ENCODE assay signal across 27 cellular contexts in genomic region chrX:108322243-108322642, GRCh38.
"Had no signal": no experiment of that assay in that cellular context is flagged by ENCODE, and none has a peak within 500 bp of the region (broad histone marks: within the 10 kb centered on the region; RNA-seq: fewer than 3 reads in every experiment).

No MANE protein-coding gene starts in this region.

- H3K36me3 Mint-ChIP-seq: activated naive CD4-positive, alpha-beta T cell treated with anti-CD3 and anti-CD28 coated beads, Interleukin-2, amount 10 ng/mL, durations not matched to agents 7 days and 5 days; activated naive CD8-positive, alpha-beta T cell treated with anti-CD3 and anti-CD28 coated beads for 36 hours; IgD-negative memory B cell had no signal

- DNase-seq: activated CD4-positive, alpha-beta memory T cell treated with anti-CD3 and anti-CD28 coated beads, Interleukin-2, amount 10 ng/mL, durations not matched to agents 7 days and 5 days; activated CD4-positive, alpha-beta T cell treated with anti-CD3 and anti-CD28 coated beads for 36 hours; activated CD4-positive, alpha-beta T cell treated with anti-CD3 and anti-CD28 coated beads, Interleukin-2, amount 50 U/mL, for 1 hour; activated gamma-delta T cell treated with Interleukin-2 at 50 U/mL for 16 hours; activated naive CD4-positive, alpha-beta T cell treated with anti-CD3 and anti-CD28 coated beads, Interleukin-2, amount 10 ng/mL, durations not matched to agents 7 days and 5 days; activated naive CD8-positive, alpha-beta T cell treated with anti-CD3 and anti-CD28 coated beads for 36 hours; activated T-cell treated with anti-CD3 and anti-CD28 coated beads for 4 hours; activated T-cell treated with anti-CD3 and anti-CD28 coated beads, Interleukin-2, amount 50 U/mL, for 48 hours; brain microvascular endothelial cell; MM.1S; NCI-H1092 treated with DMSO at 0.1 percent for 48 hours; NCI-H1417 treated with DMSO at 0.1 percent for 48 hours; NCI-H1694; NCI-H2029; NCI-H2107; NCI-H2171 treated with DMSO at 0.1 percent for 48 hours; NCI-H226; NCI-H526 treated with DMSO at 0.1 percent for 48 hours; NCI-H82; Peyer's patch; Right ventricle myocardium superior; SJCRH30; SK-N-SH; T-helper 17 cell; T-helper 9 cell had no signal

- H3K4me3 Mint-ChIP-seq: activated CD4-positive, alpha-beta memory T cell treated with anti-CD3 and anti-CD28 coated beads, Interleukin-2, amount 10 ng/mL, durations not matched to agents 7 days and 5 days; activated CD4-positive, alpha-beta T cell treated with anti-CD3 and anti-CD28 coated beads for 36 hours; activated naive CD4-positive, alpha-beta T cell treated with anti-CD3 and anti-CD28 coated beads, Interleukin-2, amount 10 ng/mL, durations not matched to agents 7 days and 5 days; activated naive CD8-positive, alpha-beta T cell treated with anti-CD3 and anti-CD28 coated beads for 36 hours; activated T-helper 17 cell treated with anti-CD3 and anti-CD28 coated beads, Interleukin-2, amount 50 U/mL, for 72 hours; IgD-negative memory B cell; T-helper 17 cell had no signal

- H3K4me1 Mint-ChIP-seq: activated CD4-positive, alpha-beta memory T cell treated with anti-CD3 and anti-CD28 coated beads, Interleukin-2, amount 10 ng/mL, durations not matched to agents 7 days and 5 days; activated CD4-positive, alpha-beta T cell treated with anti-CD3 and anti-CD28 coated beads for 36 hours; activated naive CD4-positive, alpha-beta T cell treated with anti-CD3 and anti-CD28 coated beads, Interleukin-2, amount 10 ng/mL, durations not matched to agents 7 days and 5 days; activated naive CD8-positive, alpha-beta T cell treated with anti-CD3 and anti-CD28 coated beads for 36 hours; activated T-helper 17 cell treated with anti-CD3 and anti-CD28 coated beads, Interleukin-2, amount 50 U/mL, for 72 hours; IgD-negative memory B cell; T-helper 17 cell had no signal

- H3K27ac Mint-ChIP-seq: activated CD4-positive, alpha-beta memory T cell treated with anti-CD3 and anti-CD28 coated beads, Interleukin-2, amount 10 ng/mL, durations not matched to agents 7 days and 5 days; activated CD4-positive, alpha-beta T cell treated with anti-CD3 and anti-CD28 coated beads for 36 hours; activated naive CD4-positive, alpha-beta T cell treated with anti-CD3 and anti-CD28 coated beads, Interleukin-2, amount 10 ng/mL, durations not matched to agents 7 days and 5 days; activated naive CD8-positive, alpha-beta T cell treated with anti-CD3 and anti-CD28 coated beads for 36 hours; activated T-helper 17 cell treated with anti-CD3 and anti-CD28 coated beads, Interleukin-2, amount 50 U/mL, for 72 hours; IgD-negative memory B cell; T-helper 17 cell had no signal

- H3K9me3 Mint-ChIP-seq: activated CD4-positive, alpha-beta memory T cell treated with anti-CD3 and anti-CD28 coated beads, Interleukin-2, amount 10 ng/mL, durations not matched to agents 7 days and 5 days; activated naive CD4-positive, alpha-beta T cell treated with anti-CD3 and anti-CD28 coated beads, Interleukin-2, amount 10 ng/mL, durations not matched to agents 7 days and 5 days; activated naive CD8-positive, alpha-beta T cell treated with anti-CD3 and anti-CD28 coated beads for 36 hours; activated T-helper 17 cell treated with anti-CD3 and anti-CD28 coated beads, Interleukin-2, amount 50 U/mL, for 72 hours had no signal

- H3K27me3 Mint-ChIP-seq: activated CD4-positive, alpha-beta memory T cell treated with anti-CD3 and anti-CD28 coated beads, Interleukin-2, amount 10 ng/mL, durations not matched to agents 7 days and 5 days; activated CD4-positive, alpha-beta T cell treated with anti-CD3 and anti-CD28 coated beads for 36 hours; activated naive CD4-positive, alpha-beta T cell treated with anti-CD3 and anti-CD28 coated beads, Interleukin-2, amount 10 ng/mL, durations not matched to agents 7 days and 5 days; activated naive CD8-positive, alpha-beta T cell treated with anti-CD3 and anti-CD28 coated beads for 36 hours; T-helper 17 cell had no signal
